ENCODE assay signal across 19 cellular contexts in genomic region chr5:31226651-31227050, GRCh38. TPM values are rescaled to one million over a fixed set of nuclear protein-coding genes. Genes with fewer than 3 reads are reported as not detected.
DNase-seq lines count a peak whose midpoint lies in the region; ATAC-seq, FAIRE-seq and TF ChIP-seq lines count a peak whose summit lies in the region.
"Had no signal": no experiment of that assay in that cellular context is flagged by ENCODE, and none has a peak within 500 bp of the region (broad histone marks: within the 10 kb centered on the region; RNA-seq: fewer than 3 reads in every experiment).

No MANE protein-coding gene starts in this region.

- TF ChIP-seq EP300 in H1 (IDR thresholded peaks at IDR 0.05; ENCODE audit: borderline replicate concordance in 1 of 2, low read depth in 2 of 2, low read length in 2 of 2), result no peak

- no peak overlapping the region for H3K23ac ChIP-seq in H1 (ENCODE audit: insufficient read length)

- intact Hi-C loops in left ventricle myocardium inferior (cut with micrococcal nuclease), result no loop called here
- intact Hi-C loops in heart left ventricle (cut with DNase I), result loop anchor here in 1 of 10 donors (5.0 kb wide), 1 partner anchor 34 kb away; the partner anchor contains the start of gene CDH6
- intact Hi-C loops in psoas muscle (cut with DNase I), result no loop called here
- intact Hi-C loops in vagina (cut with DNase I), result no loop called here
- intact Hi-C loops in lower leg skin (cut with DNase I; ENCODE audit: low total_unique reads), result no loop called here

- H3K9me3 ChIP-seq in left ventricle myocardium inferior (replicated peaks), result no peaks in the 10 kb centered on the region
- no peaks in the 10 kb centered on the region for H3K9me3 ChIP-seq in heart left ventricle
- no peaks in the 10 kb centered on the region for H3K9me3 ChIP-seq in H1 (ENCODE audit: insufficient read depth in 2 of 2, low read depth in 1 of 2, low read length in 1 of 2)
- no peaks in the 10 kb centered on the region for H3K9me3 ChIP-seq in psoas muscle
- H3K9me3 ChIP-seq in vagina, result no peaks in the 10 kb centered on the region

- H3K23me2 ChIP-seq in H1 (ENCODE audit: low read depth, low read length), result no peaks in the 10 kb centered on the region

- no peak for TF ChIP-seq RAD21 in H1 (IDR thresholded peaks at IDR 0.05 in 1 of 2, conservative IDR thresholded peaks at IDR 0.05 in 1 of 2; ENCODE audit: low read depth in 2 of 2, low read length in 2 of 2)

- H2BK5ac ChIP-seq in H1 (ENCODE audit: low read depth, low read length), result no peak overlapping the region

- H3K4me3 Mint-ChIP-seq in chondrocyte (ENCODE audit: unreplicated experiment), result no peak overlapping the region
- H3K4me3 Mint-ChIP-seq: CD14-positive monocyte; CD8-positive, alpha-beta T cell had no signal

- FAIRE-seq in H1 (lab: Jason Lieb, UNC), result no peak
- FAIRE-seq: D721Med, G401.6, GM12892 had no signal

- no peak overlapping the region for H2AK5ac ChIP-seq in H1 (ENCODE audit: low read depth, low read length)

- POLR2A ChIA-PET in H1 (lab: Charles Lee; ENCODE audit: partially characterized antibody), result no interaction called here

- no peak overlapping the region for H2BK20ac ChIP-seq in H1 (ENCODE audit: low read length)

- no peak overlapping the region for H2BK12ac ChIP-seq in H1 (ENCODE audit: low read depth, low read length)

- no peaks in the 10 kb centered on the region for H3K27me3 Mint-ChIP-seq in chondrocyte (ENCODE audit: low read depth)

- no peak overlapping the region for H4K91ac ChIP-seq in H1 (replicated peaks; ENCODE audit: insufficient read length, low read length)

- H3K79me2 ChIP-seq in H1 (ENCODE audit: control insufficient read depth in 1 of 2, insufficient read depth in 2 of 2, low read length in 2 of 2), result no peaks in the 10 kb centered on the region

- no peaks in the 10 kb centered on the region for H3K79me1 ChIP-seq in H1 (ENCODE audit: low read depth, low read length)

- H4K20me1 ChIP-seq in H1 (replicated peaks in 1 of 2; ENCODE audit: control insufficient read depth in 1 of 2, insufficient read depth in 2 of 2, low read length in 2 of 2), result peaks cover 0 to 2% of the 10 kb centered on the region in 2 experiments

- no peak overlapping the region for H3K18ac ChIP-seq in H1 (ENCODE audit: extremely low read depth, low read length)

- no peaks in the 10 kb centered on the region for H3K36me3 ChIP-seq in left ventricle myocardium inferior
- no peaks in the 10 kb centered on the region for H3K36me3 ChIP-seq in heart left ventricle
- H3K36me3 ChIP-seq in H1 (ENCODE audit: control insufficient read depth in 2 of 4, insufficient read depth in 4 of 4, low read length in 3 of 4), result no peaks in the 10 kb centered on the region
- no peaks in the 10 kb centered on the region for H3K36me3 ChIP-seq in psoas muscle (ENCODE audit: insufficient read depth in 1 of 2, low read depth in 1 of 2)
- no peaks in the 10 kb centered on the region for H3K36me3 ChIP-seq in vagina

- no peak overlapping the region for H3K4me2 ChIP-seq in H1 (ENCODE audit: insufficient read depth in 1 of 2, low read depth in 2 of 2, low read length in 2 of 2)

- no peak overlapping the region for H3K14ac ChIP-seq in H1 (ENCODE audit: insufficient read length)

- no peak overlapping the region for H2BK15ac ChIP-seq in H1 (ENCODE audit: low read length)

- peaks cover 10% of the 10 kb centered on the region for H3K9me3 Mint-ChIP-seq in chondrocyte (ENCODE audit: low read depth)
- H3K9me3 Mint-ChIP-seq: CD8-positive, alpha-beta T cell had no signal

- peaks cover 14% of the 10 kb centered on the region for H3K36me3 Mint-ChIP-seq in chondrocyte (ENCODE audit: low read depth)
- H3K36me3 Mint-ChIP-seq: CD14-positive monocyte; CD8-positive, alpha-beta T cell had no signal

- H3K27ac Mint-ChIP-seq in chondrocyte (ENCODE audit: unreplicated experiment), result no peak overlapping the region
- H3K27ac Mint-ChIP-seq: CD14-positive monocyte; CD8-positive, alpha-beta T cell had no signal

- 67 to 87% (median 77%) methylated on average over 5 of the region's 5 CpGs for WGBS in heart left ventricle, 4 donors
- WGBS in H1 (ENCODE audit: extremely low coverage in 1 of 2, insufficient coverage in 1 of 2, insufficient read length in 1 of 2, insufficient replicate concordance in 2 of 2, low coverage in 1 of 2, low lambda C conversion rate in 2 of 2, missing lambda C conversion rate in 1 of 2), 2 experiments, result 89% methylated on average over 5 of the region's 5 CpGs; no CpG with 5 or more reads in 1 of the 2 experiments
- WGBS in psoas muscle, 3 donors, result 69 to 73% (median 73%) methylated on average over 5 of the region's 5 CpGs
- WGBS in lower leg skin, 2 donors, result 74 to 78% methylated on average over 5 of the region's 5 CpGs

- no peak overlapping the region for H3K56ac ChIP-seq in H1 (replicated peaks; ENCODE audit: insufficient read length, low read depth, low read length)

- TF ChIP-seq CTCF in left ventricle myocardium inferior (IDR thresholded peaks at IDR 0.05; ENCODE audit: borderline replicate concordance) (no peak), heart left ventricle (IDR thresholded peaks at IDR 0.05) (no peak), H1 (IDR thresholded peaks at IDR 0.05; ENCODE audit: control extremely low read depth in 1 of 3, insufficient read depth in 1 of 3, low read depth in 1 of 3, low read length in 3 of 3) (no peak), psoas muscle (IDR thresholded peaks at IDR 0.05) (no peak), chondrocyte (IDR thresholded peaks at IDR 0.05) (no peak), vagina (IDR thresholded peaks at IDR 0.05) (no peak), lower leg skin (IDR thresholded peaks at IDR 0.05) (no peak)

- no peak overlapping the region for H3K9ac ChIP-seq in H1 (replicated peaks in 1 of 4; ENCODE audit: extremely low read depth in 1 of 4, low read depth in 3 of 4, low read length in 3 of 4)

- H3K27me3 ChIP-seq in left ventricle myocardium inferior (ENCODE audit: low read depth), result no peaks in the 10 kb centered on the region
- no peaks in the 10 kb centered on the region for H3K27me3 ChIP-seq in heart left ventricle
- no peaks in the 10 kb centered on the region for H3K27me3 ChIP-seq in H1 (replicated peaks in 1 of 4; ENCODE audit: control insufficient read depth in 3 of 4, extremely low read depth in 1 of 4, insufficient read depth in 3 of 4, low read length in 3 of 4)
- no peaks in the 10 kb centered on the region for H3K27me3 ChIP-seq in psoas muscle (ENCODE audit: insufficient read depth in 3 of 3, low read length in 2 of 3)
- no peaks in the 10 kb centered on the region for H3K27me3 ChIP-seq in vagina

- ATAC-seq in heart left ventricle (no peak), psoas muscle (no peak)
- ATAC-seq: CD8-positive, alpha-beta T cell; HCT116 had no signal

- CTCF ChIA-PET in H1 (lab: Charles Lee; ENCODE audit: partially characterized antibody), result no interaction called here

- TF ChIP-seq POLR2A in heart left ventricle (IDR thresholded peaks at IDR 0.05), result no peak
- no peak for TF ChIP-seq POLR2A in H1 (IDR thresholded peaks at IDR 0.05; ENCODE audit: control extremely low read depth in 1 of 2, low read depth in 2 of 2, low read length in 2 of 2)
- TF ChIP-seq POLR2A in vagina (IDR thresholded peaks at IDR 0.05), result no peak
- TF ChIP-seq POLR2A in lower leg skin (IDR thresholded peaks at IDR 0.05), result no peak

- H3K4me1 ChIP-seq in left ventricle myocardium inferior, result peaks cover 19% of the 10 kb centered on the region
- peaks cover 0 to 28% (median 2%) of the 10 kb centered on the region in 12 donors for H3K4me1 ChIP-seq in heart left ventricle
- H3K4me1 ChIP-seq in H1 (replicated peaks in 1 of 4; ENCODE audit: control insufficient read depth in 3 of 4, insufficient read depth in 4 of 4, low read length in 3 of 4), result no peaks in the 10 kb centered on the region
- no peaks in the 10 kb centered on the region for H3K4me1 ChIP-seq in psoas muscle
- H3K4me1 ChIP-seq in vagina, result no peaks in the 10 kb centered on the region

- H3K27ac ChIP-seq in left ventricle myocardium inferior (replicated peaks) (peak overlapping the region; percentile 13), heart left ventricle (peak overlapping the region in 3 of 12 donors; percentile 16 to 48 (median 37)), H1 (ENCODE audit: low read depth, low read length) (no peak overlapping the region), psoas muscle (peak overlapping the region; percentile 1), vagina (no peak overlapping the region)
- H3K27ac ChIP-seq: 22Rv1, HL-60 had no signal

- no peak overlapping the region for H3K4ac ChIP-seq in H1 (replicated peaks; ENCODE audit: insufficient read length, low read depth, low read length)

- no peak for DNase-seq in left ventricle myocardium inferior
- no peak for DNase-seq in heart left ventricle
- no peak for DNase-seq in H1 (ENCODE audit: low read depth in 1 of 2, low spot score in 2 of 2)
- DNase-seq in psoas muscle, result no peak
- no peak for DNase-seq in chondrocyte (ENCODE audit: low spot score)
- DNase-seq in vagina (ENCODE audit: extremely low spot score in 2 of 2), result no peak
- DNase-seq in lower leg skin (ENCODE audit: low spot score in 2 of 2), result no peak
- DNase-seq: CD8-positive, alpha-beta T cell; COR-L47; DMS153; DMS79 treated with DMSO at 0.1 percent for 48 hours; EL had no signal

- H4K5ac ChIP-seq in H1 (ENCODE audit: insufficient read length, low read depth, low read length), result no peak overlapping the region

- H3K4me3 ChIP-seq in left ventricle myocardium inferior (no peak overlapping the region), heart left ventricle (no peak overlapping the region), H1 (ENCODE audit: extremely low read depth in 1 of 4, insufficient read depth in 2 of 4, low read depth in 3 of 4, low read length in 4 of 4) (no peak overlapping the region), psoas muscle (no peak overlapping the region), vagina (no peak overlapping the region), lower leg skin (ENCODE audit: low read depth, poor library complexity, severe bottlenecking) (no peak overlapping the region)

- no peak overlapping the region for H2BK120ac ChIP-seq in H1 (replicated peaks; ENCODE audit: low read depth, low read length)

- H2AFZ ChIP-seq in H1 (ENCODE audit: low read length), result peak overlapping the region; percentile 45; the same call in 1 of the 2 replicates

- no peak overlapping the region for H4K8ac ChIP-seq in H1 (ENCODE audit: extremely low read depth, insufficient read depth, low read length)

- peaks cover 55% of the 10 kb centered on the region for H3K4me1 Mint-ChIP-seq in chondrocyte (ENCODE audit: low read depth)
- H3K4me1 Mint-ChIP-seq: CD14-positive monocyte had no signal

RNA-seq across cellular contexts. Expression of gene CDH6, which starts 33.2 kb away (rescaled TPM):
- total RNA-seq in left ventricle myocardium inferior (2.8 TPM), heart left ventricle (1 to 10 TPM; 1.4 to 5.4 (median 3.4) TPM), psoas muscle (1 to 10 TPM in 2 of 4 donors, under 1 TPM in 2; 0.74 to 3.4 (median 1.3) TPM), chondrocyte (50.7 to 104 TPM (median 55.5 TPM) in 3 replicates), vagina (5.2 TPM), lower leg skin (1 to 10 TPM in 2 of 4 donors, under 1 TPM in 2; 0.13 to 2.5 (median 0.82) TPM)
- polyA plus RNA-seq in heart left ventricle (1 to 10 TPM in 1 of 2 donors, under 1 TPM in 1; 0.83 to 1.1 TPM), H1 (2011; rRNA removed) (1.6 and 1.9 TPM in 2 replicates), psoas muscle (under 1 TPM; 0.30 to 0.77 (median 0.47) TPM)
- 1.4 and 1.9 TPM in 2 replicates for total RNA-seq in H1 (2021; fragmentation: NEBNext Ultra II Directional; extraction: Animal tissue kit (Norgen Biotek cat#: 25700))
- polyA plus RNA-seq in H1 (2011; cell fraction: cytosol; rRNA removed), result 2.3 TPM
- polyA plus RNA-seq in H1 (2011; cell fraction: nucleus; rRNA removed), result 2.4 TPM
- 1.4 to 3.0 TPM (median 2.0 TPM) in 4 replicates for polyA plus RNA-seq in H1 (2012, experiment 1 of 2)
- polyA plus RNA-seq in H1 (2012, experiment 2 of 2), result 0.21 TPM
- 2.2 TPM for polyA plus RNA-seq in H1 (2013, experiment 1 of 2)
- polyA plus RNA-seq in H1 (2013, experiment 2 of 2), result 2.4 TPM
- polyA minus RNA-seq in H1 (2011; rRNA and poly(A)+ RNA removed), result 3.3 and 4.8 TPM in 2 replicates
- 1.7 TPM for polyA minus RNA-seq in H1 (2011; cell fraction: cytosol; rRNA and poly(A)+ RNA removed)
- 4.2 TPM for polyA minus RNA-seq in H1 (2011; cell fraction: nucleus; rRNA and poly(A)+ RNA removed)
- total RNA-seq: CD8-positive, alpha-beta T cell had no signal
- polyA plus RNA-seq: CD14-positive monocyte had no signal

Comparison
In these comparisons a context has a peak if more than half of its experiments do, and no peak if none do; other contexts are left out.
1. H3K27ac ChIP-seq: peak in left ventricle myocardium inferior (single experiment) and psoas muscle (single experiment); none in H1 (single experiment) and vagina (single experiment).